8 cellular contexts compared by ENCODE assay signal in the genomic region with DNA sequence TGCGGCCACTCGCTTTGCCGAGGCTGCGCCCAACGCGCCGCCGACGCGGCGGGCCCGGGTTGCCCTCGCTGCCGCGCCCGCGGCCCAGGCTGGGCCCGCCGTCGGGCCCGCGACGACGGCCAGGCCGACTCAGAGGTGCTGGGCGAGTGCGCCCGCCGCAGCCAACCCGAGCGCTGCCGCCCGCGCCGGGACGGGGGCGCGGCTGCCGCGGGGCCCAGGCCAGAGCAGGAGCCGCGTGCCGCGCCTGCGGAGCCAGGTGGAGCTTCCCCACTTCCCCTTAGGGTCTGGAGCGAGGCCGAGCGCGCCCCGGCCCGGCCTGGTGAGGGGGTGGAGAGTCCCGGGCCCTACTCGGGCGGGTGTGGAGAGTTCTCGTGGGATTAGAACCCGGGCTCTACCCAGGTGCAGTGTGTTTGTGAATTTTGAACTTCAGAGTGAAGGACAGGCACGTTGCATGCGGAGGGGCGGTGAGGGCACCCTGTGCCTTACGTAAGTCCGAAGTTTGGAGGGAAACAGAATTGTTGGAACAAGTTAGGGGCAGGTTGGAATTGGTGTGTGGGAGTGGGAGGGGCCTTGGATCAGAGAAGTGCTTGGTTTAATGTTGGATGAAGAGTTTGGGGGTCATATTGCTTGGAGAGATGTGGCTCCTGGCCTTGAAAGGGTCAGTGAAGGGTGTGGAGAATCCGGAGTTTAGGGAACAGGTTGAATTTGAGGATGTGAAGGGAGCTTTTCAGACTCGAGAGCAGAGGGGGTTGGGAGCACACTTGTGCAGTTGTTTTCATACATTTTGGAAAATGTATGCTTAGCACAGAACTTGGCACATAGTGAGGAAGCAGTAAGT. TPM values are rescaled to one million over a fixed set of nuclear protein-coding genes. Genes with fewer than 3 reads are reported as not detected.
A peak's percentile ranks its signal among the peaks of the same experiment; 100 is the strongest.
DNase-seq lines count a peak whose midpoint lies in the region; ATAC-seq and TF ChIP-seq lines count a peak whose summit lies in the region.

No MANE protein-coding gene starts in this region.

- H3K27me3 Mint-ChIP-seq in activated CD4-positive, alpha-beta memory T cell treated with anti-CD3 and anti-CD28 coated beads, Interleukin-2, amount 10 ng/mL, durations not matched to agents 7 days and 5 days = no peaks in the 10 kb centered on the region
- no peaks in the 10 kb centered on the region for H3K27me3 Mint-ChIP-seq in endodermal cell (ENCODE audit: insufficient read depth)

- no peaks in the 10 kb centered on the region for H3K9me3 Mint-ChIP-seq in activated CD4-positive, alpha-beta memory T cell treated with anti-CD3 and anti-CD28 coated beads, Interleukin-2, amount 10 ng/mL, durations not matched to agents 7 days and 5 days
- H3K9me3 Mint-ChIP-seq in endodermal cell = peaks cover 1% of the 10 kb centered on the region

- WGBS in endodermal cell (ENCODE audit: insufficient coverage in 1 of 2, insufficient read length in 1 of 2), 2 experiments = 1 to 15% methylated on average over 6 to 63 of the region's 63 CpGs

- H3K9ac ChIP-seq in endodermal cell (ENCODE audit: extremely low read depth, low read length, poor library complexity, severe bottlenecking) = peak overlapping the region; percentile 79

- POLR2A ChIA-PET in A673 (lab: Charles Lee; ENCODE audit: low non-redundant PET) = no interaction called here
- POLR2A ChIA-PET in activated CD4-positive, alpha-beta memory T cell treated with anti-CD3 and anti-CD28 coated beads, Interleukin-2, amount 10 ng/mL, durations not matched to agents 7 days and 5 days (lab: Charles Lee) = interaction anchor here (0.6 to 1.2 kb wide), 5 partner anchors 17 to 199 kb away, joined by 3 to 4 read pairs (median 3); a partner anchor contains a TSS

- H3K27me3 ChIP-seq in A673 (replicated peaks; ENCODE audit: insufficient read depth, low read depth, low read length, poor library complexity) (peaks cover 5% of the 10 kb centered on the region), endodermal cell (ENCODE audit: control insufficient read depth, insufficient read depth, low read length, poor library complexity, severe bottlenecking) (no peaks in the 10 kb centered on the region), mononuclear cell (ENCODE audit: insufficient read depth, low read length) (no peaks in the 10 kb centered on the region)

- H3K4me1 Mint-ChIP-seq in activated CD4-positive, alpha-beta memory T cell treated with anti-CD3 and anti-CD28 coated beads, Interleukin-2, amount 10 ng/mL, durations not matched to agents 7 days and 5 days = peaks cover 32% of the 10 kb centered on the region
- H3K4me1 Mint-ChIP-seq in endodermal cell = peaks cover 37% of the 10 kb centered on the region

- H3K27ac ChIP-seq in A673 (ENCODE audit: low read depth, low read length, poor library complexity, severe bottlenecking) (peak overlapping the region; percentile 87), endodermal cell (ENCODE audit: low read depth, low read length) (peak overlapping the region; percentile 68)

- H3K9me3 ChIP-seq in A673 (ENCODE audit: low read depth, low read length, poor library complexity, severe bottlenecking) (no peaks in the 10 kb centered on the region), endodermal cell (ENCODE audit: control insufficient read depth, low read length) (no peaks in the 10 kb centered on the region), mononuclear cell (ENCODE audit: low read depth, low read length) (no peaks in the 10 kb centered on the region)

- intact Hi-C loops in A673 (cut with micrococcal nuclease; ENCODE audit: unreplicated experiment) = no loop called here

- peaks cover 13% of the 10 kb centered on the region for H3K36me3 Mint-ChIP-seq in activated CD4-positive, alpha-beta memory T cell treated with anti-CD3 and anti-CD28 coated beads, Interleukin-2, amount 10 ng/mL, durations not matched to agents 7 days and 5 days (ENCODE audit: low read depth)
- H3K36me3 Mint-ChIP-seq in endodermal cell (ENCODE audit: low read depth) = peaks cover 9% of the 10 kb centered on the region

- peaks cover 11% of the 10 kb centered on the region for H3K4me1 ChIP-seq in A673 (ENCODE audit: insufficient read depth, low read length, poor library complexity, severe bottlenecking)
- H3K4me1 ChIP-seq in endodermal cell (ENCODE audit: control insufficient read depth, insufficient read depth, low read length) = peaks cover 7% of the 10 kb centered on the region
- H3K4me1 ChIP-seq in mononuclear cell (ENCODE audit: insufficient read depth, low read length) = peaks cover 35% of the 10 kb centered on the region

- H3K36me3 ChIP-seq in A673 (ENCODE audit: insufficient read depth, low read length, poor library complexity, severe bottlenecking) (no peaks in the 10 kb centered on the region), endodermal cell (ENCODE audit: control insufficient read depth, insufficient read depth, low read length) (no peaks in the 10 kb centered on the region)

- H3K27ac Mint-ChIP-seq in activated CD4-positive, alpha-beta memory T cell treated with anti-CD3 and anti-CD28 coated beads, Interleukin-2, amount 10 ng/mL, durations not matched to agents 7 days and 5 days = peak overlapping the region; percentile 76
- H3K27ac Mint-ChIP-seq in endodermal cell = peak overlapping the region; percentile 77

- BruUV-seq in A673 (replicated peaks; lab: Mats Ljungman, UMichigan) = no TSS peak

- H3K4me3 ChIP-seq in A673 (ENCODE audit: low read depth, low read length, poor library complexity, severe bottlenecking) = peak overlapping the region; percentile 70
- peak overlapping the region; percentile 94 for H3K4me3 ChIP-seq in endodermal cell (ENCODE audit: low read length)
- peak overlapping the region; percentile 76 for H3K4me3 ChIP-seq in mononuclear cell (ENCODE audit: low read length)

- TF ChIP-seq CTCF in A673 (conservative IDR thresholded peaks at IDR 0.05; ENCODE audit: low read depth, low read length) (no peak), endodermal cell (conservative IDR thresholded peaks at IDR 0.05) (no peak)

- CTCF ChIA-PET in A673 (lab: Charles Lee) = interaction anchor here (0.7 kb wide), 1 partner anchor 47 kb away, joined by 3 read pairs; no protein-coding TSS in a partner anchor
- CTCF ChIA-PET in activated CD4-positive, alpha-beta memory T cell treated with anti-CD3 and anti-CD28 coated beads, Interleukin-2, amount 10 ng/mL, durations not matched to agents 7 days and 5 days (lab: Charles Lee) = interaction anchor here (0.8 to 2.0 kb wide), 3 partner anchors 8 to 10 kb away, joined by 3 to 9 read pairs (median 7); no protein-coding TSS in a partner anchor

- ATAC-seq in GM18502 (IDR thresholded peaks at IDR 0.05; ENCODE audit: poor library complexity, unreplicated experiment) = peak; percentile 54
- ATAC-seq in HG02870 (IDR thresholded peaks at IDR 0.05; ENCODE audit: unreplicated experiment) = peak; percentile 45

- peak overlapping the region; percentile 85 for H3K4me3 Mint-ChIP-seq in activated CD4-positive, alpha-beta memory T cell treated with anti-CD3 and anti-CD28 coated beads, Interleukin-2, amount 10 ng/mL, durations not matched to agents 7 days and 5 days
- H3K4me3 Mint-ChIP-seq in endodermal cell = peak overlapping the region; percentile 79

- DNase-seq in A673 (ENCODE audit: low spot score) = peak; percentile 65
- peak; percentile 45 for DNase-seq in NCI-H510A (lab: John Stamatoyannopoulos, UW)
- peak; percentile 56 for DNase-seq in activated CD4-positive, alpha-beta memory T cell treated with anti-CD3 and anti-CD28 coated beads, Interleukin-2, amount 10 ng/mL, durations not matched to agents 7 days and 5 days
- peak; percentile 83 for DNase-seq in endodermal cell
- peak; percentile 47 for DNase-seq in stimulated activated naive CD4-positive, alpha-beta T cell treated with Interleukin-2 at 50 U/mL for 16 hours (lab: John Stamatoyannopoulos, UW)

RNA-seq across cellular contexts. Expression of a gene that starts 0.7 kb away (rescaled TPM):
- 19.7 and 20.6 TPM in 2 replicates for total RNA-seq in A673 (2021)
- total RNA-seq in activated CD4-positive, alpha-beta memory T cell treated with anti-CD3 and anti-CD28 coated beads, Interleukin-2, amount 10 ng/mL, durations not matched to agents 7 days and 5 days = 10 to 100 TPM; 18.6 to 19.1 TPM
- 10 to 100 TPM; 18.3 to 23.6 TPM for total RNA-seq in endodermal cell
- polyA plus RNA-seq in endodermal cell (2013, experiment 1 of 2) = 12.1 TPM
- polyA plus RNA-seq in endodermal cell (2013, experiment 2 of 2) = 13.4 TPM
- 29.5 TPM for total RNA-seq in mononuclear cell

RNA-seq across cellular contexts. Expression of a gene that starts 18.1 kb away (rescaled TPM):
- 7.7 and 11.6 TPM in 2 replicates for total RNA-seq in A673 (2021)
- total RNA-seq in activated CD4-positive, alpha-beta memory T cell treated with anti-CD3 and anti-CD28 coated beads, Interleukin-2, amount 10 ng/mL, durations not matched to agents 7 days and 5 days = not detected
- total RNA-seq in endodermal cell = 1 to 10 TPM in 1 of 2 donors, under 1 TPM in 1; 0.44 to 1.2 TPM
- 0.53 TPM for polyA plus RNA-seq in endodermal cell (2013, experiment 1 of 2)
- polyA plus RNA-seq in endodermal cell (2013, experiment 2 of 2) = 0.33 TPM
- not detected for total RNA-seq in mononuclear cell

Comparison
In these comparisons a context has a peak if more than half of its experiments do, and no peak if none do; other contexts are left out.
1. Peak in every context shown above with its lines: DNase-seq, ATAC-seq, H3K4me3 ChIP-seq and H3K27ac ChIP-seq.